ENCODE assay signal across 11 cellular contexts in the genomic region with DNA sequence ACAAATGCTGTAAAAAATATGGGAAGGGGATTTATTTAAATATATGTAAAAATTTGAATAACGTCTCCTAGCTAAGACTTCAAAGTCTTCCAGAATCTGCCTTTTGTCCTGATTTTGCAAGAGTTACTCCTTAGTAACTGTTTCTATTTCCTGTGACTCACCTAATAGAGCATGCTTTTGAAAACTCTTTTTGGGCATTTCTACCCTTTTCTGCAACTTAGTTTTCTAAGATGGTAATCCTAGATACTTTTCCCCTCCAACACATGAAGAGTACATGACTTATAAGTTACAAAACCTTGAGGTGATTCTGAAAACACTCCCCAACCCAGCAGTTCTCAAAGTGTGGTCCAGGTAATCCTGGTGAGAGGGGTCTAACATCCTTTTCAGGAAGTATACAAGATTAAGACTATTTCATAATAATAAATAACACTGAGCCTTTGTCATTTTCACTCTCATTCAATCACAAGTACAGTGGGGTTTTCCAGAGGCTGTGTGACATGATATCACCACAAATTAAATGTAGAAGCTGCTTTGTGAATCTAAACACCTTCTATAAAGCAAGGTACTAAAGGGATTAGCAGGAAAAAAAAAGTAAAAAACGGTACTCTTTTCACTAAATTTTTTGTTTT. TPM values are rescaled to one million over a fixed set of nuclear protein-coding genes. Genes with fewer than 3 reads are reported as not detected.
DNase-seq lines count a peak whose midpoint lies in the region; TF ChIP-seq lines count a peak whose summit lies in the region.
"Had no signal": no experiment of that assay in that cellular context is flagged by ENCODE, and none has a peak within 500 bp of the region (broad histone marks: within the 10 kb centered on the region; RNA-seq: fewer than 3 reads in every experiment).

No MANE protein-coding gene starts in this region.

- H3K9me3 Mint-ChIP-seq in T-helper 1 cell treated with Interleukin-12 subunit alpha and Interleukin-12 subunit beta and Interleukin-4 antibody, amounts not matched to agents 30 μg/mL and 1 μg/mL, for 36 hours, result no peaks in the 10 kb centered on the region
- no peaks in the 10 kb centered on the region for H3K9me3 Mint-ChIP-seq in chondrocyte (ENCODE audit: low read depth)

- H3K23ac ChIP-seq in trophoblast cell (ENCODE audit: low read length), result no peak overlapping the region

- no peak overlapping the region for H4K91ac ChIP-seq in trophoblast cell (ENCODE audit: low read depth, low read length)

- no peak for TF ChIP-seq CTCF in chondrocyte (IDR thresholded peaks at IDR 0.05)

- no peak overlapping the region for H3K4me3 ChIP-seq in trophoblast cell (ENCODE audit: low read depth, low read length)

- H3K9ac ChIP-seq in trophoblast cell (ENCODE audit: low read length), result no peak overlapping the region

- no peak overlapping the region for H3K14ac ChIP-seq in trophoblast cell (ENCODE audit: low read length)

- H2BK12ac ChIP-seq in trophoblast cell (ENCODE audit: low read length), result no peak overlapping the region

- H3K4me3 Mint-ChIP-seq in T-helper 1 cell treated with Interleukin-12 subunit alpha and Interleukin-12 subunit beta and Interleukin-4 antibody, amounts not matched to agents 30 μg/mL and 1 μg/mL, for 36 hours, result no peak overlapping the region
- H3K4me3 Mint-ChIP-seq in chondrocyte (ENCODE audit: unreplicated experiment), result no peak overlapping the region

- H3K4me1 ChIP-seq in trophoblast cell (ENCODE audit: control insufficient read depth in 1 of 2, insufficient read depth in 2 of 2, low read length in 2 of 2), result no peaks in the 10 kb centered on the region

- no peaks in the 10 kb centered on the region for H3K9me3 ChIP-seq in trophoblast cell (ENCODE audit: insufficient read depth, low read depth, low read length)

- H2AK5ac ChIP-seq in trophoblast cell (ENCODE audit: low read length), result no peak overlapping the region

- H3K27ac ChIP-seq in trophoblast cell (ENCODE audit: low read depth, low read length), result no peak overlapping the region

- no peak overlapping the region for H3K4me2 ChIP-seq in trophoblast cell (ENCODE audit: low read length)

- H3K27ac Mint-ChIP-seq in T-helper 1 cell treated with Interleukin-12 subunit alpha and Interleukin-12 subunit beta and Interleukin-4 antibody, amounts not matched to agents 30 μg/mL and 1 μg/mL, for 36 hours, result peak overlapping the region; percentile 84
- H3K27ac Mint-ChIP-seq in chondrocyte (ENCODE audit: unreplicated experiment), result peak overlapping the region; percentile 68

- peaks cover 20% of the 10 kb centered on the region for H3K36me3 Mint-ChIP-seq in T-helper 1 cell treated with Interleukin-12 subunit alpha and Interleukin-12 subunit beta and Interleukin-4 antibody, amounts not matched to agents 30 μg/mL and 1 μg/mL, for 36 hours (ENCODE audit: low read depth)
- H3K36me3 Mint-ChIP-seq in chondrocyte (ENCODE audit: low read depth), result peaks cover 7% of the 10 kb centered on the region

- H3K36me3 ChIP-seq in trophoblast cell (ENCODE audit: control insufficient read depth in 1 of 2, insufficient read depth in 2 of 2, low read length in 2 of 2), result no peaks in the 10 kb centered on the region

- no peaks in the 10 kb centered on the region for H3K27me3 ChIP-seq in trophoblast cell (ENCODE audit: insufficient read depth, low read length)

- no peak overlapping the region for H4K8ac ChIP-seq in trophoblast cell (ENCODE audit: low read depth, low read length)

- H3K4me1 Mint-ChIP-seq in T-helper 1 cell treated with Interleukin-12 subunit alpha and Interleukin-12 subunit beta and Interleukin-4 antibody, amounts not matched to agents 30 μg/mL and 1 μg/mL, for 36 hours (ENCODE audit: low read depth), result peaks cover 7% of the 10 kb centered on the region
- peaks cover 8% of the 10 kb centered on the region for H3K4me1 Mint-ChIP-seq in chondrocyte (ENCODE audit: low read depth)

- H3K79me1 ChIP-seq in trophoblast cell (ENCODE audit: low read length), result no peaks in the 10 kb centered on the region

- no peaks in the 10 kb centered on the region for H3K79me2 ChIP-seq in trophoblast cell (ENCODE audit: control insufficient read depth, insufficient read depth, low read length, poor library complexity)

- H3K4ac ChIP-seq in trophoblast cell (ENCODE audit: low read depth, low read length), result no peak overlapping the region

- no peak overlapping the region for H4K12ac ChIP-seq in trophoblast cell (ENCODE audit: low read depth, low read length)

- no peak overlapping the region for H2BK5ac ChIP-seq in trophoblast cell (ENCODE audit: low read depth, low read length, poor library complexity)

- no peak for DNase-seq in T-helper 1 cell
- DNase-seq in NCI-H226, result peak; percentile 11
- DNase-seq in chondrocyte (ENCODE audit: low spot score), result no peak
- peak; percentile 5 to 79 for DNase-seq in trophoblast cell
- DNase-seq in NCI-H1092 treated with DMSO at 0.1 percent for 48 hours (lab: John Stamatoyannopoulos, UW), result no peak
- no peak for DNase-seq in NCI-H446 (lab: John Stamatoyannopoulos, UW)
- no peak for DNase-seq in NCI-H187 (lab: John Stamatoyannopoulos, UW)
- DNase-seq: left cardiac atrium, NCI-H1436 treated with DMSO at 0.1 percent for 48 hours, retina had no signal

- no peak overlapping the region for H2BK120ac ChIP-seq in trophoblast cell (ENCODE audit: insufficient read depth, low read length, poor library complexity)

- no peak overlapping the region for H2AFZ ChIP-seq in trophoblast cell (ENCODE audit: insufficient read depth, low read length, poor library complexity)

- no peaks in the 10 kb centered on the region for H3K27me3 Mint-ChIP-seq in T-helper 1 cell treated with Interleukin-12 subunit alpha and Interleukin-12 subunit beta and Interleukin-4 antibody, amounts not matched to agents 30 μg/mL and 1 μg/mL, for 36 hours (ENCODE audit: low read depth)
- H3K27me3 Mint-ChIP-seq in chondrocyte (ENCODE audit: low read depth), result no peaks in the 10 kb centered on the region

- no peak overlapping the region for H3K18ac ChIP-seq in trophoblast cell (ENCODE audit: low read length)

- WGBS in trophoblast cell (ENCODE audit: extremely low coverage, insufficient coverage, insufficient read length), result no CpG with 5 or more reads among the region's 2 CpGs

RNA-seq across cellular contexts. Expression of gene PPP4R3B, which starts 31.9 kb away (rescaled TPM):
- total RNA-seq in chondrocyte, result 37.9 to 52.8 TPM (median 39.3 TPM) in 3 replicates
- 30.1 and 30.7 TPM in 2 replicates for polyA plus RNA-seq in trophoblast cell (2013)

Comparison
In these comparisons a context has a peak if more than half of its experiments do, and no peak if none do; other contexts are left out.
1. DNase-seq: peak in NCI-H226 (single experiment) and trophoblast cell (2 of 2); none in T-helper 1 cell (0 of 5), chondrocyte (single experiment), NCI-H1092 treated with DMSO at 0.1 percent for 48 hours (single experiment), NCI-H446 (0 of 2) and NCI-H187 (0 of 2).